14 cellular contexts compared by ENCODE assay signal in genomic region chr10:132648871-132649528, GRCh38.
DNase-seq lines count a peak whose midpoint lies in the region; ATAC-seq and TF ChIP-seq lines count a peak whose summit lies in the region.
"Had no signal": no experiment of that assay in that cellular context is flagged by ENCODE, and none has a peak within 500 bp of the region (broad histone marks: within the 10 kb centered on the region; RNA-seq: fewer than 3 reads in every experiment).

No MANE protein-coding gene starts in this region.

- peak overlapping the region; percentile 19 for H3K27ac Mint-ChIP-seq in activated T-helper 1 cell treated with anti-CD3 and anti-CD28 coated beads, Interleukin-12 subunit alpha, Interleukin-12 subunit beta, Interleukin-2, Interleukin-4 antibody, amounts not matched to agents 30 ng/mL and 10 ng/mL and 1 ng/mL, durations not matched to agents 14 hours and 24 hours and 36 hours
- no peak overlapping the region for H3K27ac Mint-ChIP-seq in neural progenitor cell

- no peaks in the 10 kb centered on the region for H3K79me2 ChIP-seq in neural progenitor cell (ENCODE audit: low read depth)

- H3K9me3 ChIP-seq in neural progenitor cell (ENCODE audit: low read depth) = no peaks in the 10 kb centered on the region
- H3K9me3 ChIP-seq: MG63 had no signal

- peaks cover 6% of the 10 kb centered on the region for H4K20me1 ChIP-seq in neural progenitor cell (ENCODE audit: low read depth)

- H3K9ac ChIP-seq in neural progenitor cell = peak overlapping the region; percentile 1

- no peak for TF ChIP-seq CTCF in neural progenitor cell (IDR thresholded peaks at IDR 0.05)

- H3K4me1 Mint-ChIP-seq in activated T-helper 1 cell treated with anti-CD3 and anti-CD28 coated beads, Interleukin-12 subunit alpha, Interleukin-12 subunit beta, Interleukin-2, Interleukin-4 antibody, amounts not matched to agents 30 ng/mL and 10 ng/mL and 1 ng/mL, durations not matched to agents 14 hours and 24 hours and 36 hours (ENCODE audit: low read depth) = no peaks in the 10 kb centered on the region
- peaks cover 9% of the 10 kb centered on the region for H3K4me1 Mint-ChIP-seq in neural progenitor cell

- H3K4me2 ChIP-seq in neural progenitor cell = peak overlapping the region; percentile 27

- no peaks in the 10 kb centered on the region for H3K36me3 Mint-ChIP-seq in activated T-helper 1 cell treated with anti-CD3 and anti-CD28 coated beads, Interleukin-12 subunit alpha, Interleukin-12 subunit beta, Interleukin-2, Interleukin-4 antibody, amounts not matched to agents 30 ng/mL and 10 ng/mL and 1 ng/mL, durations not matched to agents 14 hours and 24 hours and 36 hours (ENCODE audit: low read depth)
- no peaks in the 10 kb centered on the region for H3K36me3 Mint-ChIP-seq in neural progenitor cell

- H3F3A ChIP-seq in neural progenitor cell (ENCODE audit: low read depth) = no peaks in the 10 kb centered on the region

- no peak overlapping the region for H2AFZ ChIP-seq in neural progenitor cell (replicated peaks)

- no peak overlapping the region for H3K4me3 Mint-ChIP-seq in activated T-helper 1 cell treated with anti-CD3 and anti-CD28 coated beads, Interleukin-12 subunit alpha, Interleukin-12 subunit beta, Interleukin-2, Interleukin-4 antibody, amounts not matched to agents 30 ng/mL and 10 ng/mL and 1 ng/mL, durations not matched to agents 14 hours and 24 hours and 36 hours
- H3K4me3 Mint-ChIP-seq in neural progenitor cell = no peak overlapping the region

- no peak for DNase-seq in activated T-helper 1 cell treated with anti-CD3 and anti-CD28 coated beads, Interleukin-12 subunit alpha, Interleukin-12 subunit beta, Interleukin-2, Interleukin-4 antibody, amounts not matched to agents 30 ng/mL and 10 ng/mL and 1 ng/mL, durations not matched to agents 14 hours and 24 hours and 36 hours (ENCODE audit: low spot score)
- DNase-seq in globus pallidus (ENCODE audit: low spot score) (peak; percentile 71), neural progenitor cell (ENCODE audit: low spot score) (no peak), sciatic nerve (ENCODE audit: low spot score) (no peak), GM03348 (ENCODE audit: low spot score) (no peak)
- DNase-seq: COR-L47, MG63, NCI-H1105 treated with DMSO at 0.1 percent for 48 hours, NCI-H1694 treated with DMSO at 0.1 percent for 48 hours, NCI-H345, NCI-H69, SHP77 had no signal

- H3K27me3 Mint-ChIP-seq in activated T-helper 1 cell treated with anti-CD3 and anti-CD28 coated beads, Interleukin-12 subunit alpha, Interleukin-12 subunit beta, Interleukin-2, Interleukin-4 antibody, amounts not matched to agents 30 ng/mL and 10 ng/mL and 1 ng/mL, durations not matched to agents 14 hours and 24 hours and 36 hours (ENCODE audit: insufficient read depth) = no peaks in the 10 kb centered on the region
- peaks cover 3% of the 10 kb centered on the region for H3K27me3 Mint-ChIP-seq in neural progenitor cell (ENCODE audit: insufficient read depth, low read depth)

- H3K4me3 ChIP-seq in neural progenitor cell = no peak overlapping the region
- H3K4me3 ChIP-seq: MG63 had no signal

- H3K27ac ChIP-seq in neural progenitor cell (no peak overlapping the region), temporal lobe (ENCODE audit: low read depth, low read length) (peak overlapping the region; percentile 95)

- intact Hi-C loops in activated T-helper 1 cell treated with anti-CD3 and anti-CD28 coated beads, Interleukin-12 subunit alpha, Interleukin-12 subunit beta, Interleukin-2, Interleukin-4 antibody, amounts not matched to agents 30 ng/mL and 10 ng/mL and 1 ng/mL, durations not matched to agents 14 hours and 24 hours and 36 hours (cut with micrococcal nuclease) = no loop called here
- intact Hi-C loops in sciatic nerve (cut with DNase I) = loop anchor here (10.0 kb wide), 1 partner anchor 264 kb away; no protein-coding TSS in a partner anchor

- peaks cover 14% of the 10 kb centered on the region for H3K4me1 ChIP-seq in neural progenitor cell

- no peaks in the 10 kb centered on the region for H3K27me3 ChIP-seq in neural progenitor cell
- H3K27me3 ChIP-seq: MG63 had no signal

- H3K36me3 ChIP-seq in neural progenitor cell = no peaks in the 10 kb centered on the region
- H3K36me3 ChIP-seq: MG63 had no signal

- H3K9me3 Mint-ChIP-seq in activated T-helper 1 cell treated with anti-CD3 and anti-CD28 coated beads, Interleukin-12 subunit alpha, Interleukin-12 subunit beta, Interleukin-2, Interleukin-4 antibody, amounts not matched to agents 30 ng/mL and 10 ng/mL and 1 ng/mL, durations not matched to agents 14 hours and 24 hours and 36 hours = no peaks in the 10 kb centered on the region
- no peaks in the 10 kb centered on the region for H3K9me3 Mint-ChIP-seq in neural progenitor cell

- ATAC-seq in sciatic nerve = no peak
- no peak for ATAC-seq in GM21447 (IDR thresholded peaks at IDR 0.05; ENCODE audit: unreplicated experiment)
